Comparison of ENCODE assay signal across 2 cellular contexts in genomic region chr16:88702364-88703210, GRCh38.
TF ChIP-seq lines count a peak whose summit lies in the region.

No MANE protein-coding gene starts in this region.

TF ChIP-seq in liver, 16 proteins besides CTCF, POLR2A, EP300 and RAD21:
- TF ChIP-seq REST (IDR thresholded peaks at IDR 0.05) (no peak), GABPA (IDR thresholded peaks at IDR 0.05 in 1 of 2, conservative IDR thresholded peaks at IDR 0.05 in 1 of 2) (no peak), YY1 (IDR thresholded peaks at IDR 0.05) (no peak), RXRA (IDR thresholded peaks at IDR 0.05) (no peak), HNF4G (IDR thresholded peaks at IDR 0.05) (no peak), JUND (IDR thresholded peaks at IDR 0.05) (no peak), TAF1 (conservative IDR thresholded peaks at IDR 0.05) (no peak), FOXA2 (IDR thresholded peaks at IDR 0.05) (no peak), SP1 (IDR thresholded peaks at IDR 0.05) (no peak), EGR1 (IDR thresholded peaks at IDR 0.05; ENCODE audit: low read depth in 2 of 2) (no peak), ZBTB33 (IDR thresholded peaks at IDR 0.05) (no peak), ATF3 (IDR thresholded peaks at IDR 0.05) (no peak), MAX (IDR thresholded peaks at IDR 0.05) (no peak), FOXA1 (IDR thresholded peaks at IDR 0.05) (no peak), NR2F2 (IDR thresholded peaks at IDR 0.05) (no peak), HNF4A (conservative IDR thresholded peaks at IDR 0.05) (no peak)

TF ChIP-seq in HepG2, 621 proteins besides CTCF, POLR2A, EP300 and RAD21:
- TF ChIP-seq ELK4 (CRISPR knock-in tag; IDR thresholded peaks at IDR 0.05; ENCODE audit: borderline replicate concordance) (no peak), SP140L (CRISPR knock-in tag; IDR thresholded peaks at IDR 0.05; ENCODE audit: borderline replicate concordance) (no peak), ZNF543 (CRISPR knock-in tag; IDR thresholded peaks at IDR 0.05) (no peak), PHB2 (IDR thresholded peaks at IDR 0.05; ENCODE audit: partially characterized antibody) (no peak), HNRNPLL (IDR thresholded peaks at IDR 0.05; ENCODE audit: low read depth, low read length, poor library complexity, severe bottlenecking) (no peak), SMARCC2 (IDR thresholded peaks at IDR 0.05) (no peak), ZNF589 (CRISPR knock-in tag; conservative IDR thresholded peaks at IDR 0.05) (no peak), DNMT1 (CRISPR knock-in tag; IDR thresholded peaks at IDR 0.05) (no peak), MBNL3 (CRISPR knock-in tag; conservative IDR thresholded peaks at IDR 0.05) (no peak), KLF11 (CRISPR knock-in tag; IDR thresholded peaks at IDR 0.05) (no peak), SP2 (CRISPR knock-in tag; IDR thresholded peaks at IDR 0.05) (no peak), CEBPB (IDR thresholded peaks at IDR 0.05; ENCODE audit: borderline replicate concordance, low read depth, low read length) (no peak), IKZF5 (CRISPR knock-in tag; IDR thresholded peaks at IDR 0.05) (no peak), ZNF552 (CRISPR knock-in tag; IDR thresholded peaks at IDR 0.05; ENCODE audit: borderline replicate concordance) (no peak), CHD2 (IDR thresholded peaks at IDR 0.05; ENCODE audit: low read depth, low read length) (no peak)
TF ChIP-seq in HepG2: peak in this region for 0.
